Comparison of ENCODE assay signal across 9 cellular contexts in the genomic region with DNA sequence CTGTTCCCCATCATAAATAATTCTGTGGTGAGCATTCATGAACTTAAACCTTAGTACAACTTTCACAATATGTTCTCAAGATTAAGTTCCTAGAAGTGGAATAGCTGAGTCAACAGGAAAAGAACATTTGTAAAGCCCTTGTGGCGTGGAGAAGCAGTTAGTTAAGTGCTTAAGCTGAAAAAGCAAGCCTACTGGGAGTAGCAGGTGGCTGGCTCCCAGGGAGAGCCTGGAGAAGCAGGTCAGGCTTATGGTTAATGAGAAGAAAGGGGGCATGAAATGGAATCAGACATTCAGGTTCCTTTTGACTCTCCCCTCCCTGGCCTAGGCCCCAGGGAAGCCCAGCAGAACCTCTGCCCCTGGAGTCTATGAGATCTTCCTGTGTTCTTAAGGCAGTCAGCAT. TPM values are rescaled to one million over a fixed set of nuclear protein-coding genes. Genes with fewer than 3 reads are reported as not detected.
DNase-seq lines count a peak whose midpoint lies in the region; ATAC-seq, FAIRE-seq and TF ChIP-seq lines count a peak whose summit lies in the region.
"Had no signal": no experiment of that assay in that cellular context is flagged by ENCODE, and none has a peak within 500 bp of the region (broad histone marks: within the 10 kb centered on the region; RNA-seq: fewer than 3 reads in every experiment).

No MANE protein-coding gene starts in this region.

- DNase-seq in DND-41 = peak; percentile 7
- DNase-seq in NCI-H345 (lab: John Stamatoyannopoulos, UW) = peak; percentile 46
- DNase-seq in bronchial epithelial cell (ENCODE audit: low read depth) = peak; percentile 17
- peak; percentile 50 for DNase-seq in medulla oblongata (ENCODE audit: extremely low spot score)
- no peak for DNase-seq in RCC 7860 (ENCODE audit: low spot score)
- DNase-seq: hippocampal formation had no signal

- no peak overlapping the region for H2AFZ ChIP-seq in DND-41 (ENCODE audit: low read depth, low read length)

- H3K4me1 ChIP-seq in DND-41 (ENCODE audit: insufficient read depth, low read length) = no peaks in the 10 kb centered on the region

- H3K36me3 ChIP-seq in DND-41 (ENCODE audit: insufficient read depth, low read length) (no peaks in the 10 kb centered on the region), bronchial epithelial cell (ENCODE audit: control insufficient read depth, insufficient read depth, low read length) (no peaks in the 10 kb centered on the region)

- H3K27ac ChIP-seq in DND-41 (ENCODE audit: low read length) = no peak overlapping the region

- H3K4me3 ChIP-seq in DND-41 (ENCODE audit: low read depth in 1 of 2, low read length in 2 of 2) (no peak overlapping the region), bronchial epithelial cell (ENCODE audit: low read depth, low read length) (no peak overlapping the region)

- TF ChIP-seq CTCF in DND-41 (IDR thresholded peaks at IDR 0.05; ENCODE audit: borderline replicate concordance, extremely low read depth, low read length, poor library complexity, severe bottlenecking) = no peak
- TF ChIP-seq CTCF in bronchial epithelial cell (IDR thresholded peaks at IDR 0.05; ENCODE audit: insufficient read depth, low read length, severe bottlenecking) = no peak

- no peak overlapping the region for H3K4me2 ChIP-seq in DND-41 (ENCODE audit: insufficient read depth, low read length)

- H4K20me1 ChIP-seq in DND-41 (ENCODE audit: insufficient read depth, low read length) = no peaks in the 10 kb centered on the region

- ATAC-seq in DND-41 (ENCODE audit: insufficient read depth, low read depth) (peak; percentile 29; the same call in 1 of the 3 replicates), GM19397 (IDR thresholded peaks at IDR 0.05; ENCODE audit: unreplicated experiment) (no peak), GM21423 (IDR thresholded peaks at IDR 0.05; ENCODE audit: unreplicated experiment) (no peak), HG02884 (IDR thresholded peaks at IDR 0.05; ENCODE audit: unreplicated experiment) (no peak)

- H3K27me3 ChIP-seq in DND-41 (ENCODE audit: insufficient read depth, low read length, poor library complexity) (no peaks in the 10 kb centered on the region), bronchial epithelial cell (ENCODE audit: control insufficient read depth, insufficient read depth, low read length) (no peaks in the 10 kb centered on the region)

- no peak overlapping the region for H3K9ac ChIP-seq in DND-41 (ENCODE audit: low read depth, low read length)

- FAIRE-seq in bronchial epithelial cell (lab: Jason Lieb, UNC) (no peak), RCC 7860 (lab: Jason Lieb, UNC) (no peak)

- H3K79me2 ChIP-seq in DND-41 (ENCODE audit: insufficient read depth, low read length) = no peaks in the 10 kb centered on the region

- H3K9me3 ChIP-seq in DND-41 (ENCODE audit: insufficient read depth, low read length, severe bottlenecking) = no peaks in the 10 kb centered on the region

RNA-seq across cellular contexts. Expression of a gene that starts 35.3 kb away (rescaled TPM):
- under 0.01 TPM in 2 replicates for total RNA-seq in bronchial epithelial cell

RNA-seq across cellular contexts. Expression of a gene that starts 53.8 kb away (rescaled TPM):
- total RNA-seq in bronchial epithelial cell = not detected in 2 replicates
